In genomic region chr7:151429555-151430331, GRCh38 we compare ENCODE assay signal across 9 cellular contexts. TPM values are rescaled to one million over a fixed set of nuclear protein-coding genes. Genes with fewer than 3 reads are reported as not detected.
DNase-seq lines count a peak whose midpoint lies in the region; ATAC-seq and TF ChIP-seq lines count a peak whose summit lies in the region.
"Had no signal": no experiment of that assay in that cellular context is flagged by ENCODE, and none has a peak within 500 bp of the region (broad histone marks: within the 10 kb centered on the region; RNA-seq: fewer than 3 reads in every experiment).

No MANE protein-coding gene starts in this region.

- peak overlapping the region; percentile 59 for H3K4me3 Mint-ChIP-seq in T-helper 2 cell treated with Interferon-gamma antibody and Interleukin-4, amounts not matched to agents 5 μg/mL and 100 μg/mL, for 36 hours

- intact Hi-C loops in esophagus squamous epithelium (cut with DNase I) (no loop called here), upper lobe of right lung (cut with DNase I) (no loop called here), Right ventricle myocardium inferior (cut with DNase I) (no loop called here)

- H3K27ac ChIP-seq in esophagus squamous epithelium, result peak overlapping the region in 3 of 4 donors; percentile 46 to 85 (median 75)
- peak overlapping the region; percentile 36 for H3K27ac ChIP-seq in upper lobe of right lung

- H3K36me3 ChIP-seq in esophagus squamous epithelium, result no peaks in the 10 kb centered on the region
- no peaks in the 10 kb centered on the region for H3K36me3 ChIP-seq in upper lobe of right lung

- peak overlapping the region; percentile 78 for H3K27ac Mint-ChIP-seq in T-helper 2 cell treated with Interferon-gamma antibody and Interleukin-4, amounts not matched to agents 5 μg/mL and 100 μg/mL, for 36 hours

- H3K9me3 ChIP-seq in esophagus squamous epithelium, result no peaks in the 10 kb centered on the region
- no peaks in the 10 kb centered on the region for H3K9me3 ChIP-seq in upper lobe of right lung

- H3K4me1 ChIP-seq in esophagus squamous epithelium (peaks cover 6 to 62% (median 25%) of the 10 kb centered on the region in 3 donors), upper lobe of right lung (peaks cover 38% of the 10 kb centered on the region)

- peaks cover 39% of the 10 kb centered on the region for H3K4me1 Mint-ChIP-seq in T-helper 2 cell treated with Interferon-gamma antibody and Interleukin-4, amounts not matched to agents 5 μg/mL and 100 μg/mL, for 36 hours (ENCODE audit: low read depth)

- H3K27me3 ChIP-seq in esophagus squamous epithelium (peaks cover 0 to 22% (median 0%) of the 10 kb centered on the region in 4 donors), upper lobe of right lung (no peaks in the 10 kb centered on the region)

- 17 to 43% methylated on average over 6 to 10 of the region's 10 CpGs for WGBS in esophagus squamous epithelium, 2 donors

- H3K36me3 Mint-ChIP-seq in T-helper 2 cell treated with Interferon-gamma antibody and Interleukin-4, amounts not matched to agents 5 μg/mL and 100 μg/mL, for 36 hours (ENCODE audit: low read depth), result no peaks in the 10 kb centered on the region

- no peaks in the 10 kb centered on the region for H3K9me3 Mint-ChIP-seq in T-helper 2 cell treated with Interferon-gamma antibody and Interleukin-4, amounts not matched to agents 5 μg/mL and 100 μg/mL, for 36 hours

- TF ChIP-seq CTCF in GM12864 (IDR thresholded peaks at IDR 0.05; ENCODE audit: low read depth, low read length, missing control alignments) (no peak), esophagus squamous epithelium (IDR thresholded peaks at IDR 0.05) (no peak), upper lobe of right lung (IDR thresholded peaks at IDR 0.05) (no peak)

- no peak for TF ChIP-seq POLR2A in esophagus squamous epithelium (IDR thresholded peaks at IDR 0.05)

- DNase-seq in GM12864 (ENCODE audit: low read depth) (peak; percentile 36), esophagus squamous epithelium (lab: John Stamatoyannopoulos, UW) (no peak), upper lobe of right lung (no peak), Right ventricle myocardium inferior (ENCODE audit: missing footprints) (no peak), OCI-M1 (lab: John Stamatoyannopoulos, UW) (no peak), HuH-7.5 (ENCODE audit: low spot score) (no peak)
- DNase-seq in T-helper 2 cell treated with Interferon-gamma antibody and Interleukin-4, amounts not matched to agents 5 μg/mL and 100 μg/mL, for 36 hours (ENCODE audit: low spot score), result peak; percentile 40

- peak; percentile 49 for ATAC-seq in HG02981 (IDR thresholded peaks at IDR 0.05; ENCODE audit: unreplicated experiment)
- ATAC-seq in upper lobe of right lung, result peak; percentile 7
- ATAC-seq in Right ventricle myocardium inferior, result no peak

- H3K27me3 Mint-ChIP-seq in T-helper 2 cell treated with Interferon-gamma antibody and Interleukin-4, amounts not matched to agents 5 μg/mL and 100 μg/mL, for 36 hours (ENCODE audit: low read depth), result no peaks in the 10 kb centered on the region

- H3K4me3 ChIP-seq in GM12864 (ENCODE audit: low read depth, low read length), result no peak overlapping the region
- no peak overlapping the region for H3K4me3 ChIP-seq in esophagus squamous epithelium
- H3K4me3 ChIP-seq in upper lobe of right lung, result no peak overlapping the region
- H3K4me3 ChIP-seq: skin epidermis had no signal

RNA-seq across cellular contexts. Expression of gene CRYGN, which starts 10.2 kb away (rescaled TPM):
- total RNA-seq in esophagus squamous epithelium (under 1 TPM in 1 of 4 donors, not detected in 3; 0.19 TPM), upper lobe of right lung (not detected), Right ventricle myocardium inferior (not detected)

RNA-seq across cellular contexts. Expression of gene WDR86, which starts 19.9 kb away (rescaled TPM):
- 1 to 10 TPM in 2 of 4 donors, under 1 TPM in 2; 0.53 to 4.6 (median 1.5) TPM for total RNA-seq in esophagus squamous epithelium
- total RNA-seq in upper lobe of right lung, result 1.3 TPM
- total RNA-seq in Right ventricle myocardium inferior, result 0.41 TPM

Comparison
In these comparisons a context has a peak if more than half of its experiments do, and no peak if none do; other contexts are left out.
1. DNase-seq: peak in GM12864 (single experiment) and T-helper 2 cell treated with Interferon-gamma antibody and Interleukin-4, amounts not matched to agents 5 μg/mL and 100 μg/mL, for 36 hours (single experiment); none in esophagus squamous epithelium (single experiment), upper lobe of right lung (single experiment), Right ventricle myocardium inferior (single experiment), OCI-M1 (single experiment) and HuH-7.5 (single experiment).